Comparison of ENCODE assay signal across 1 cellular context in the genomic region with DNA sequence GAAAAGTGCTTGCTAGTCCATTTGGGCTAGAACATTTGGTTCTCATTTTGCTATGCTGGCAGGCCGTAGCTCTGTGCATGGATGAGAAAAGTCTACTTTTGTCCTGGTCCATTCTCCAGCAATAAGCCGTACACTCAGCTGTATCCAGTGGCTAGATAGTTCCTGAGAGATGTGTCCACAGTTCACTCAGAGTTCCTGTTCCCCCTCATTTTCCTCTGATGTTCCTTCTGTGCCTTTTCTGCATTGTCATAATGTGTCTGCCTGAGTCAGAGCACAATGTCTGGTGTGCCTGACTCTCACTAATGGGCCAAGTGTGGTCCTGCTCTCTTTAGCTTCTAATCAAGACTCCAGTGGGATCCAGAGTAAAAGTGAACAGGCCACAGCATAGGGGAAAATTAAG.
TF ChIP-seq lines count a peak whose summit lies in the region.

No MANE protein-coding gene starts in this region.

TF ChIP-seq in SK-N-SH treated with all-trans-retinoic acid at 6 μM for 48 hours, 23 proteins besides CTCF, POLR2A, EP300 and RAD21 (continued from another document):
- TF ChIP-seq, protein P1, sequence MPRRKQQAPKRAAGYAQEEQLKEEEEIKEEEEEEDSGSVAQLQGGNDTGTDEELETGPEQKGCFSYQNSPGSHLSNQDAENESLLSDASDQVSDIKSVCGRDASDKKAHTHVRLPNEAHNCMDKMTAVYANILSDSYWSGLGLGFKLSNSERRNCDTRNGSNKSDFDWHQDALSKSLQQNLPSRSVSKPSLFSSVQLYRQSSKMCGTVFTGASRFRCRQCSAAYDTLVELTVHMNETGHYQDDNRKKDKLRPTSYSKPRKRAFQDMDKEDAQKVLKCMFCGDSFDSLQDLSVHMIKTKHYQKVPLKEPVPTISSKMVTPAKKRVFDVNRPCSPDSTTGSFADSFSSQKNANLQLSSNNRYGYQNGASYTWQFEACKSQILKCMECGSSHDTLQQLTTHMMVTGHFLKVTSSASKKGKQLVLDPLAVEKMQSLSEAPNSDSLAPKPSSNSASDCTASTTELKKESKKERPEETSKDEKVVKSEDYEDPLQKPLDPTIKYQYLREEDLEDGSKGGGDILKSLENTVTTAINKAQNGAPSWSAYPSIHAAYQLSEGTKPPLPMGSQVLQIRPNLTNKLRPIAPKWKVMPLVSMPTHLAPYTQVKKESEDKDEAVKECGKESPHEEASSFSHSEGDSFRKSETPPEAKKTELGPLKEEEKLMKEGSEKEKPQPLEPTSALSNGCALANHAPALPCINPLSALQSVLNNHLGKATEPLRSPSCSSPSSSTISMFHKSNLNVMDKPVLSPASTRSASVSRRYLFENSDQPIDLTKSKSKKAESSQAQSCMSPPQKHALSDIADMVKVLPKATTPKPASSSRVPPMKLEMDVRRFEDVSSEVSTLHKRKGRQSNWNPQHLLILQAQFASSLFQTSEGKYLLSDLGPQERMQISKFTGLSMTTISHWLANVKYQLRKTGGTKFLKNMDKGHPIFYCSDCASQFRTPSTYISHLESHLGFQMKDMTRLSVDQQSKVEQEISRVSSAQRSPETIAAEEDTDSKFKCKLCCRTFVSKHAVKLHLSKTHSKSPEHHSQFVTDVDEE (CRISPR knock-in tag; IDR thresholded peaks at IDR 0.05): no peak
- TF ChIP-seq ZNF70 (CRISPR knock-in tag; IDR thresholded peaks at IDR 0.05): no peak
- TF ChIP-seq TOX (CRISPR knock-in tag; IDR thresholded peaks at IDR 0.05; ENCODE audit: borderline replicate concordance): no peak
- TF ChIP-seq ZFP30 (CRISPR knock-in tag; IDR thresholded peaks at IDR 0.05): no peak
- TF ChIP-seq, protein P2, sequence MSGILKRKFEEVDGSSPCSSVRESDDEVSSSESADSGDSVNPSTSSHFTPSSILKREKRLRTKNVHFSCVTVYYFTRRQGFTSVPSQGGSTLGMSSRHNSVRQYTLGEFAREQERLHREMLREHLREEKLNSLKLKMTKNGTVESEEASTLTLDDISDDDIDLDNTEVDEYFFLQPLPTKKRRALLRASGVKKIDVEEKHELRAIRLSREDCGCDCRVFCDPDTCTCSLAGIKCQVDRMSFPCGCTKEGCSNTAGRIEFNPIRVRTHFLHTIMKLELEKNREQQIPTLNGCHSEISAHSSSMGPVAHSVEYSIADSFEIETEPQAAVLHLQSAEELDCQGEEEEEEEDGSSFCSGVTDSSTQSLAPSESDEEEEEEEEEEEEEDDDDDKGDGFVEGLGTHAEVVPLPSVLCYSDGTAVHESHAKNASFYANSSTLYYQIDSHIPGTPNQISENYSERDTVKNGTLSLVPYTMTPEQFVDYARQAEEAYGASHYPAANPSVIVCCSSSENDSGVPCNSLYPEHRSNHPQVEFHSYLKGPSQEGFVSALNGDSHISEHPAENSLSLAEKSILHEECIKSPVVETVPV (CRISPR knock-in tag; IDR thresholded peaks at IDR 0.05): no peak
- TF ChIP-seq ESRRG (CRISPR knock-in tag; IDR thresholded peaks at IDR 0.05): no peak
- no peak for TF ChIP-seq RARB (CRISPR knock-in tag; IDR thresholded peaks at IDR 0.05)
- TF ChIP-seq ZNF8 (CRISPR knock-in tag; IDR thresholded peaks at IDR 0.05): no peak
- no peak for TF ChIP-seq SNAI2 (CRISPR knock-in tag; IDR thresholded peaks at IDR 0.05)
- TF ChIP-seq PATZ1 (CRISPR knock-in tag; IDR thresholded peaks at IDR 0.05; ENCODE audit: borderline replicate concordance): no peak
- TF ChIP-seq TCF4 (CRISPR knock-in tag; IDR thresholded peaks at IDR 0.05; ENCODE audit: borderline replicate concordance): no peak
- no peak for TF ChIP-seq BACH2 (CRISPR knock-in tag; IDR thresholded peaks at IDR 0.05; ENCODE audit: borderline replicate concordance)
- TF ChIP-seq CSDC2 (CRISPR knock-in tag; IDR thresholded peaks at IDR 0.05): no peak
